In genomic region chr9:97594414-97594921, GRCh38 we compare ENCODE assay signal across 1 cellular context.
TF ChIP-seq lines count a peak whose summit lies in the region.

No MANE protein-coding gene starts in this region.

TF ChIP-seq in HEK293, 187 proteins besides CTCF, POLR2A, EP300 and RAD21 (continued from another document):
- TF ChIP-seq, protein P1, sequence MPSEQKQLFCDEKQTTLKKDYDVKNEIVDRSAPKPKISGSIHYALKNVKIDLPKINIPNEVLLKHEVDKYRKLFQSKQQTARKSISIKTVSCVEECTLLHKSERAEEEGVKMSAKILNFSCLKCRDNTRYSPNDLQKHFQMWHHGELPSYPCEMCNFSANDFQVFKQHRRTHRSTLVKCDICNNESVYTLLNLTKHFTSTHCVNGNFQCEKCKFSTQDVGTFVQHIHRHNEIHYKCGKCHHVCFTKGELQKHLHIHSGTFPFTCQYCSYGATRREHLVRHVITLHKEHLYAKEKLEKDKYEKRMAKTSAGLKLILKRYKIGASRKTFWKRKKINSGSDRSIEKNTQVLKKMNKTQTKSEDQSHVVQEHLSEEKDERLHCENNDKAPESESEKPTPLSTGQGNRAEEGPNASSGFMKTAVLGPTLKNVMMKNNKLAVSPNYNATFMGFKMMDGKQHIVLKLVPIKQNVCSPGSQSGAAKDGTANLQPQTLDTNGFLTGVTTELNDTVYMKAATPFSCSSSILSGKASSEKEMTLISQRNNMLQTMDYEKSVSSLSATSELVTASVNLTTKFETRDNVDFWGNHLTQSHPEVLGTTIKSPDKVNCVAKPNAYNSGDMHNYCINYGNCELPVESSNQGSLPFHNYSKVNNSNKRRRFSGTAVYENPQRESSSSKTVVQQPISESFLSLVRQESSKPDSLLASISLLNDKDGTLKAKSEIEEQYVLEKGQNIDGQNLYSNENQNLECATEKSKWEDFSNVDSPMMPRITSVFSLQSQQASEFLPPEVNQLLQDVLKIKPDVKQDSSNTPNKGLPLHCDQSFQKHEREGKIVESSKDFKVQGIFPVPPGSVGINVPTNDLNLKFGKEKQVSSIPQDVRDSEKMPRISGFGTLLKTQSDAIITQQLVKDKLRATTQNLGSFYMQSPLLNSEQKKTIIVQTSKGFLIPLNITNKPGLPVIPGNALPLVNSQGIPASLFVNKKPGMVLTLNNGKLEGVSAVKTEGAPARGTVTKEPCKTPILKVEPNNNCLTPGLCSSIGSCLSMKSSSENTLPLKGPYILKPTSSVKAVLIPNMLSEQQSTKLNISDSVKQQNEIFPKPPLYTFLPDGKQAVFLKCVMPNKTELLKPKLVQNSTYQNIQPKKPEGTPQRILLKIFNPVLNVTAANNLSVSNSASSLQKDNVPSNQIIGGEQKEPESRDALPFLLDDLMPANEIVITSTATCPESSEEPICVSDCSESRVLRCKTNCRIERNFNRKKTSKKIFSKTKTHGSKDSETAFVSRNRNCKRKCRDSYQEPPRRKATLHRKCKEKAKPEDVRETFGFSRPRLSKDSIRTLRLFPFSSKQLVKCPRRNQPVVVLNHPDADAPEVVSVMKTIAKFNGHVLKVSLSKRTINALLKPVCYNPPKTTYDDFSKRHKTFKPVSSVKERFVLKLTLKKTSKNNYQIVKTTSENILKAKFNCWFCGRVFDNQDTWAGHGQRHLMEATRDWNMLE (tag by site-specific recombination; conservative IDR thresholded peaks at IDR 0.05; ENCODE audit: low read depth): no peak
- TF ChIP-seq ZIC2 (tag by site-specific recombination; IDR thresholded peaks at IDR 0.05) (peak; percentile 57), ZNF580 (tag by site-specific recombination; IDR thresholded peaks at IDR 0.05) (no peak), FEZF1 (tag by site-specific recombination; IDR thresholded peaks at IDR 0.05) (no peak), ZNF76 (tag by site-specific recombination; IDR thresholded peaks at IDR 0.05; ENCODE audit: borderline replicate concordance, low read depth) (no peak), ZNF174 (tag by site-specific recombination; IDR thresholded peaks at IDR 0.05) (no peak)
